Comparison of ENCODE assay signal across 16 cellular contexts in genomic region chr13:34897220-34897619, GRCh38.
"Had no signal": no experiment of that assay in that cellular context is flagged by ENCODE, and none has a peak within 500 bp of the region (broad histone marks: within the 10 kb centered on the region; RNA-seq: fewer than 3 reads in every experiment).

No MANE protein-coding gene starts in this region.

- ATAC-seq: left colon; lower lobe of right lung; natural killer cell; right lobe of liver; stimulated activated naive B cell treated with anti-CD40 and anti-IgM and Interleukin-4, amounts not matched to agents 10 μg/mL and 1 μg/mL and 100 μg/mL, for 72 hours had no signal

- DNase-seq: effector CD8-positive, alpha-beta T cell; endodermal cell; hypothalamus; immature natural killer cell; islet precursor cell; kidney glomerular epithelial cell; left colon; left ventricle myocardium inferior; lower lobe of right lung; natural killer cell; right lobe of liver; small intestine; stimulated activated CD4-positive, alpha-beta T cell treated with anti-CD3 and anti-CD28 coated beads, Interleukin-15, amount 100 ng/mL, for 24 hours; stimulated activated CD4-positive, alpha-beta T cell treated with anti-CD3 and anti-CD28 coated beads, Interleukin-2, amount 100 ng/mL, for 48 hours; stimulated activated naive B cell treated with anti-CD40 and anti-IgM and Interleukin-4, amounts not matched to agents 10 μg/mL and 1 μg/mL and 100 μg/mL, for 72 hours; upper lobe of left lung had no signal
